1 cellular context compared by ENCODE assay signal in the genomic region with DNA sequence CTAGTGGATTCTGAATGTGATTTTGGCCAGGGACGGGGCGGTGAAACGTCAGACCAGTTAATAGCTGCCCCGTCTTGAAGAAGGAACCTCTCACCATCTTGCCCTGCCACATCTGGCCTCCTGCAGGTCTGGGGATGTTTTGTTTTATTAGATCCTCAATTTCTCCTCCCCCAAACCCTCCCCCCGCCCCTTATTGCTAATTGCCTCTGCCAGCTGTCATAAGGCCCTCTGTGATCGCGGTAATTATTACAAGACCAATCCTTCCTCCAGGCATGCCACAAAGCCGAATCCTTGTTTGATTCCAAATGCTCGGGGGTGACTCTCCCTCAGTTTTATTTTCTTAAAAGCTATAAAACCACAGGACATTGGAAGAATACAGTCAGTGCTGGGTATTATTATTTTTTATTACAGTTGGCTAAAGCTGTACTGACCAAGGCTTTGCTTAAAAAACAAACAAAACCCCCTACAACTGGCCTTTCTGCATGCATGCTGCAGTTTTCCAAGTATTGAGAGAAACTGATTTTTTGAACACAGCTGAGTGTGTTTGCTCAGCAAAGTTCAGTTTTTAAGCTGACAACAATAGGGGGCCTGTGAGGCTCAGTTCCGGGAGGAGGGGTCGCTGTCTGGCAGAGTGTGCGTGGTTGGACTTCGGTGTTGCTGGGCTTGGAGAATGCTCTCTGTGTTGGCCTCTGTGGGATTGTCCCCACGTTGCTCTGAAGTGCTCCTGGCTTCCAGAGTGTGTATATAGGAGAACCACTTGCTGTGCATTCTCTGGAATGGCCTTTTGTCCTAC.
TF ChIP-seq lines count a peak whose summit lies in the region.

No MANE protein-coding gene starts in this region.

TF ChIP-seq in GM23338, 12 proteins besides CTCF, POLR2A, EP300 and RAD21 (continued from another document):
- TF ChIP-seq ZNF462 (CRISPR knock-in tag; IDR thresholded peaks at IDR 0.05) (no peak), ZNF331 (CRISPR knock-in tag; IDR thresholded peaks at IDR 0.05; ENCODE audit: low read depth) (no peak), NANOG (IDR thresholded peaks at IDR 0.05; ENCODE audit: borderline replicate concordance) (no peak), EZH2phosphoT487 (IDR thresholded peaks at IDR 0.05; ENCODE audit: unreplicated experiment) (no peak), STAT1 (IDR thresholded peaks at IDR 0.05; ENCODE audit: unreplicated experiment) (no peak), CREB1 (CRISPR knock-in tag; IDR thresholded peaks at IDR 0.05; ENCODE audit: low read depth) (no peak), POLR2AphosphoS5 (IDR thresholded peaks at IDR 0.05; ENCODE audit: low read depth) (no peak), ZNF114 (CRISPR knock-in tag; IDR thresholded peaks at IDR 0.05) (no peak)
- TF ChIP-seq, protein P1, sequence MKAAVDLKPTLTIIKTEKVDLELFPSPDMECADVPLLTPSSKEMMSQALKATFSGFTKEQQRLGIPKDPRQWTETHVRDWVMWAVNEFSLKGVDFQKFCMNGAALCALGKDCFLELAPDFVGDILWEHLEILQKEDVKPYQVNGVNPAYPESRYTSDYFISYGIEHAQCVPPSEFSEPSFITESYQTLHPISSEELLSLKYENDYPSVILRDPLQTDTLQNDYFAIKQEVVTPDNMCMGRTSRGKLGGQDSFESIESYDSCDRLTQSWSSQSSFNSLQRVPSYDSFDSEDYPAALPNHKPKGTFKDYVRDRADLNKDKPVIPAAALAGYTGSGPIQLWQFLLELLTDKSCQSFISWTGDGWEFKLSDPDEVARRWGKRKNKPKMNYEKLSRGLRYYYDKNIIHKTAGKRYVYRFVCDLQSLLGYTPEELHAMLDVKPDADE (IDR thresholded peaks at IDR 0.05) = no peak
